23 cellular contexts compared by ENCODE assay signal in genomic region chr11:45156201-45156600, GRCh38. TPM values are rescaled to one million over a fixed set of nuclear protein-coding genes. Genes with fewer than 3 reads are reported as not detected.
DNase-seq lines count a peak whose midpoint lies in the region; ATAC-seq, FAIRE-seq and TF ChIP-seq lines count a peak whose summit lies in the region.
"Had no signal": no experiment of that assay in that cellular context is flagged by ENCODE, and none has a peak within 500 bp of the region (broad histone marks: within the 10 kb centered on the region; RNA-seq: fewer than 3 reads in every experiment).

No MANE protein-coding gene starts in this region.

- no peak overlapping the region for H3K27ac Mint-ChIP-seq in Calu3 (ENCODE audit: unreplicated experiment)

- H3K27ac ChIP-seq in HepG2 (ENCODE audit: extremely low read length, insufficient read depth, low read length) (no peak overlapping the region), spleen (no peak overlapping the region)
- H3K27ac ChIP-seq: C4-2B had no signal

- intact Hi-C loops in HepG2 (cut with micrococcal nuclease; ENCODE audit: unreplicated experiment) (no loop called here), spleen (cut with DNase I; ENCODE audit: low total_unique reads) (no loop called here), Calu3 (cut with micrococcal nuclease; ENCODE audit: unreplicated experiment) (no loop called here)

- no peak for TF ChIP-seq CTCF in HepG2 (CRISPR knock-in tag; IDR thresholded peaks at IDR 0.05)
- no peak for TF ChIP-seq CTCF in spleen (IDR thresholded peaks at IDR 0.05 in 8 of 11, conservative IDR thresholded peaks at IDR 0.05 in 3 of 11)
- no peak for TF ChIP-seq CTCF in Calu3 (IDR thresholded peaks at IDR 0.05; ENCODE audit: unreplicated experiment)

- peak; percentile 7 for DNase-seq in activated T-cell treated with anti-CD3 and anti-CD28 coated beads, Interleukin-2, amount 50 U/mL, for 48 hours
- no peak for DNase-seq in activated T-cell treated with anti-CD3 and anti-CD28 coated beads, Interleukin-2, amount 50 U/mL, for 1 hour
- DNase-seq in HepG2 (ENCODE audit: low spot score) (no peak), spleen (peak; percentile 50), Calu3 (no peak), activated gamma-delta T cell treated with Interleukin-2 at 50 U/mL for 16 hours (no peak), pons (ENCODE audit: low spot score) (no peak)
- DNase-seq: 8988T; AML-193; CD8-positive, alpha-beta memory T cell; DMS53; GDM1; H7; NCI-H1105; NCI-H146; NCI-H2029; NCI-H226; NCI-H510A treated with DMSO at 0.1 percent for 48 hours; NCI-H748 treated with DMSO at 0.1 percent for 48 hours; SIG-M5 had no signal

- H3K9ac ChIP-seq in HepG2 (ENCODE audit: insufficient read depth, low read depth, low read length): no peak overlapping the region

- H3K4me1 Mint-ChIP-seq in Calu3 (ENCODE audit: low read depth, unreplicated experiment): peaks cover 9% of the 10 kb centered on the region

- WGBS in HepG2 (ENCODE audit: low lambda C conversion rate): 90% methylated on average over 3 of the region's 6 CpGs
- 88 to 98% (median 94%) methylated on average over 6 of the region's 6 CpGs for WGBS in spleen, 5 donors

- peaks cover 2% of the 10 kb centered on the region for H3K79me2 ChIP-seq in HepG2 (ENCODE audit: insufficient read depth, low read length)

- H3K4me2 ChIP-seq in HepG2 (ENCODE audit: low read depth, low read length): no peak overlapping the region

- TF ChIP-seq POLR2A in HepG2 (IDR thresholded peaks at IDR 0.05; ENCODE audit: insufficient read depth in 1 of 2, low read depth in 2 of 2, low read length in 2 of 2) (no peak), spleen (IDR thresholded peaks at IDR 0.05) (no peak)

- no peak overlapping the region for H2AFZ ChIP-seq in HepG2 (ENCODE audit: low read length)

- no peak overlapping the region for H3K4me3 Mint-ChIP-seq in Calu3 (ENCODE audit: low read depth, unreplicated experiment)
- H3K4me3 Mint-ChIP-seq: CD8-positive, alpha-beta memory T cell had no signal

- H3K27me3 ChIP-seq in HepG2 (ENCODE audit: control insufficient read depth in 1 of 2, insufficient read depth in 2 of 2, low read length in 2 of 2): no peaks in the 10 kb centered on the region
- no peaks in the 10 kb centered on the region for H3K27me3 ChIP-seq in spleen (replicated peaks in 1 of 7)

- CTCF ChIA-PET in HepG2 (lab: Yijun Ruan, JAX; ENCODE audit: low intra/inter-chr PET ratio, low total read pairs): no interaction called here
- CTCF ChIA-PET in Calu3 (lab: Charles Lee): interaction anchor here (0.7 kb wide), 1 partner anchor 22 kb away, joined by 3 read pairs; no protein-coding TSS in a partner anchor

- POLR2A ChIA-PET in HepG2 (lab: Yijun Ruan, JAX): interaction anchor here (1.2 kb wide), 1 partner anchor 9 kb away, joined by 4 read pairs; no protein-coding TSS in a partner anchor

- H3K9me3 ChIP-seq in HepG2 (ENCODE audit: low read length) (no peaks in the 10 kb centered on the region), spleen (no peaks in the 10 kb centered on the region)

- BruUV-seq in HepG2 (replicated peaks; lab: Mats Ljungman, UMichigan) (no TSS peak), Calu3 (replicated peaks; lab: Mats Ljungman, UMichigan) (no TSS peak)

- FAIRE-seq in HepG2 (lab: Jason Lieb, UNC): no peak
- FAIRE-seq: D721Med had no signal

- H3K4me3 ChIP-seq in HepG2 (replicated peaks in 1 of 3; ENCODE audit: insufficient read depth in 1 of 3, low read depth in 2 of 3, low read length in 3 of 3) (no peak overlapping the region), spleen (no peak overlapping the region)

- ATAC-seq in HepG2: no peak

- H3K4me1 ChIP-seq in HepG2 (ENCODE audit: insufficient read depth, low read length): peaks cover 46% of the 10 kb centered on the region
- H3K4me1 ChIP-seq in spleen: peaks cover 1 to 83% (median 37%) of the 10 kb centered on the region in 6 donors

- no peaks in the 10 kb centered on the region for H3K27me3 Mint-ChIP-seq in Calu3 (ENCODE audit: unreplicated experiment)
- H3K27me3 Mint-ChIP-seq: IgD-negative memory B cell had no signal

- TF ChIP-seq EP300 in HepG2 (IDR thresholded peaks at IDR 0.05; ENCODE audit: low read depth in 2 of 2, low read length in 2 of 2): no peak
- no peak for TF ChIP-seq EP300 in HepG2 (CRISPR knock-in tag; IDR thresholded peaks at IDR 0.05; ENCODE audit: borderline replicate concordance)

- in situ Hi-C loops in HepG2 (cut with HindIII; ENCODE audit: extremely low pct_ligation_motif_present, low pct_unique_long_range_greater_than_20kb): no loop called here

- no peaks in the 10 kb centered on the region for H3K9me3 Mint-ChIP-seq in Calu3 (ENCODE audit: low read depth, unreplicated experiment)
- H3K9me3 Mint-ChIP-seq: CD8-positive, alpha-beta memory T cell; IgD-negative memory B cell had no signal

- H3K36me3 Mint-ChIP-seq in Calu3 (ENCODE audit: insufficient read depth, unreplicated experiment): peaks cover 8% of the 10 kb centered on the region

- H3K36me3 ChIP-seq in HepG2 (replicated peaks in 1 of 2; ENCODE audit: control insufficient read depth in 1 of 2, insufficient read depth in 2 of 2, low read length in 2 of 2): no peaks in the 10 kb centered on the region
- H3K36me3 ChIP-seq in spleen: peaks cover 0 to 6% (median 0%) of the 10 kb centered on the region in 6 donors

- TF ChIP-seq RAD21 in HepG2 (CRISPR knock-in tag; IDR thresholded peaks at IDR 0.05): no peak

- H4K20me1 ChIP-seq in HepG2 (ENCODE audit: insufficient read depth, low read length): no peaks in the 10 kb centered on the region

TF ChIP-seq in HepG2, 621 proteins besides CTCF, POLR2A, EP300 and RAD21:
- TF ChIP-seq FOXO4 (CRISPR knock-in tag; conservative IDR thresholded peaks at IDR 0.05) (0 out of 2 replicates have a peak, but pooled peaks have one; percentile 15), MBD4 (IDR thresholded peaks at IDR 0.05; ENCODE audit: borderline replicate concordance, low read length) (no peak)

RNA-seq across cellular contexts. Expression of gene PRDM11, which starts 9.8 kb away (rescaled TPM):
- total RNA-seq in HepG2 (2016; rRNA removed; fragmentation: Illumina TruSeq; extraction: Trizol) (4.1 and 4.7 TPM in 2 replicates), spleen (10 to 100 TPM in 6 of 7 donors, 1 to 10 TPM in 1; 8.0 to 24.3 (median 19.5) TPM), Calu3 (2022) (8.1 and 11.5 TPM in 2 replicates)
- total RNA-seq in HepG2 (2016; cell fraction: cytosol; rRNA removed; fragmentation: Illumina TruSeq; extraction: Trizol; ENCODE audit: low read depth): 1.5 and 1.8 TPM in 2 replicates
- total RNA-seq in HepG2 (2016; cell fraction: insoluble cytoplasmic fraction; rRNA removed; fragmentation: Illumina TruSeq; extraction: Trizol): 3.4 and 4.3 TPM in 2 replicates
- total RNA-seq in HepG2 (2016; cell fraction: membrane; rRNA removed; fragmentation: Illumina TruSeq; extraction: Trizol): 3.9 and 5.2 TPM in 2 replicates
- total RNA-seq in HepG2 (2016; cell fraction: nucleus; rRNA removed; fragmentation: Illumina TruSeq; extraction: Trizol): 4.6 and 6.1 TPM in 2 replicates
- polyA plus RNA-seq in HepG2 (2011; rRNA removed) (3.3 and 3.4 TPM in 2 replicates), spleen (1 to 10 TPM; 1.7 to 4.3 (median 1.9) TPM)
- polyA plus RNA-seq in HepG2 (2011; cell fraction: cytosol; rRNA removed): 2.0 and 2.7 TPM in 2 replicates
- polyA plus RNA-seq in HepG2 (2011; cell fraction: nucleus; rRNA removed): 6.4 and 6.7 TPM in 2 replicates
- polyA plus RNA-seq in HepG2 (2012): 2.3 and 2.4 TPM in 2 replicates
- polyA plus RNA-seq in HepG2 (2016; cell fraction: cytosol; fragmentation: Illumina TruSeq; extraction: Trizol; ENCODE audit: low read depth): 0.77 and 0.81 TPM in 2 replicates
- 2.8 and 4.0 TPM in 2 replicates for polyA plus RNA-seq in HepG2 (2016; cell fraction: insoluble cytoplasmic fraction; fragmentation: Illumina TruSeq; extraction: Trizol; ENCODE audit: low read depth)
- polyA plus RNA-seq in HepG2 (2016; cell fraction: membrane; fragmentation: Illumina TruSeq; extraction: Trizol; ENCODE audit: low read depth): 2.1 and 2.4 TPM in 2 replicates
- polyA plus RNA-seq in HepG2 (2016; cell fraction: nucleus; fragmentation: Illumina TruSeq; extraction: Trizol; ENCODE audit: insufficient read depth, low read depth): 7.1 and 7.4 TPM in 2 replicates
- polyA minus RNA-seq in HepG2 (2011; rRNA and poly(A)+ RNA removed; ENCODE audit: low replicate concordance): 7.8 and 17.5 TPM in 2 replicates
- polyA minus RNA-seq in HepG2 (2011; cell fraction: cytosol; rRNA and poly(A)+ RNA removed): 3.5 and 6.2 TPM in 2 replicates
- 5.0 and 7.6 TPM in 2 replicates for polyA minus RNA-seq in HepG2 (2011; cell fraction: nucleus; rRNA and poly(A)+ RNA removed)

Comparison
In these comparisons a context has a peak if more than half of its experiments do, and no peak if none do; other contexts are left out.
1. DNase-seq: peak in activated T-cell treated with anti-CD3 and anti-CD28 coated beads, Interleukin-2, amount 50 U/mL, for 48 hours (2 of 2) and spleen (single experiment); none in activated T-cell treated with anti-CD3 and anti-CD28 coated beads, Interleukin-2, amount 50 U/mL, for 1 hour (single experiment), HepG2 (single experiment), Calu3 (single experiment), activated gamma-delta T cell treated with Interleukin-2 at 50 U/mL for 16 hours (single experiment) and pons (single experiment).